Comparison of ENCODE assay signal across 29 cellular contexts in genomic region chr16:28064706-28065249, GRCh38. TPM values are rescaled to one million over a fixed set of nuclear protein-coding genes. Genes with fewer than 3 reads are reported as not detected.
"Had no signal": no experiment of that assay in that cellular context is flagged by ENCODE, and none has a peak within 500 bp of the region (broad histone marks: within the 10 kb centered on the region; RNA-seq: fewer than 3 reads in every experiment).

No MANE protein-coding gene starts in this region.

- H3K4me3 ChIP-seq: breast epithelium, gastrocnemius medialis, left lung, sigmoid colon, thoracic aorta, uterus had no signal

- H3K4me3 Mint-ChIP-seq: activated naive CD4-positive, alpha-beta T cell treated with anti-CD3 and anti-CD28 coated beads, Interleukin-2, amount 10 ng/mL, durations not matched to agents 7 days and 5 days; stimulated activated effector memory CD8-positive, alpha-beta T cell treated with anti-CD3 and anti-CD28 coated beads, Interleukin-12 subunit alpha, Interleukin-12 subunit beta, amount 100 ng/mL, for 72 hours; stimulated activated naive CD8-positive, alpha-beta T cell treated with anti-CD3 and anti-CD28 coated beads, Interleukin-15, Interleukin-2, amounts not matched to agents 100 ng/mL and 50 ng/mL, for 24 hours had no signal

- H3K9me3 ChIP-seq: breast epithelium, gastrocnemius medialis, left lung, sigmoid colon, thoracic aorta, uterus had no signal

- H3K27me3 ChIP-seq: uterus had no signal

- H3K27ac ChIP-seq: breast epithelium, gastrocnemius medialis, left lung, sigmoid colon, thoracic aorta, uterus had no signal

- H3K4me1 Mint-ChIP-seq: activated naive CD4-positive, alpha-beta T cell treated with anti-CD3 and anti-CD28 coated beads, Interleukin-2, amount 10 ng/mL, durations not matched to agents 7 days and 5 days; stimulated activated effector memory CD8-positive, alpha-beta T cell treated with anti-CD3 and anti-CD28 coated beads, Interleukin-12 subunit alpha, Interleukin-12 subunit beta, amount 100 ng/mL, for 72 hours had no signal

- H3K36me3 Mint-ChIP-seq: activated naive CD4-positive, alpha-beta T cell treated with anti-CD3 and anti-CD28 coated beads, Interleukin-2, amount 10 ng/mL, durations not matched to agents 7 days and 5 days; stimulated activated effector memory CD8-positive, alpha-beta T cell treated with anti-CD3 and anti-CD28 coated beads, Interleukin-12 subunit alpha, Interleukin-12 subunit beta, amount 100 ng/mL, for 72 hours had no signal

- H3K36me3 ChIP-seq: breast epithelium, gastrocnemius medialis, left lung, sigmoid colon, thoracic aorta, uterus had no signal

- DNase-seq: activated CD4-positive, alpha-beta T cell treated with anti-CD3 and anti-CD28 coated beads for 4 hours; activated CD4-positive, alpha-beta T cell treated with anti-CD3 and anti-CD28 coated beads, Interleukin-2, amount 50 U/mL, for 4 hours; activated CD8-positive, alpha-beta memory T cell treated with anti-CD3 and anti-CD28 coated beads, Interleukin-2, amount 50 U/mL, for 4 hours; activated gamma-delta T cell; activated naive CD4-positive, alpha-beta T cell treated with anti-CD3 and anti-CD28 coated beads, Interleukin-2, amount 10 ng/mL, durations not matched to agents 7 days and 5 days; activated T-cell treated with anti-CD3 and anti-CD28 coated beads, Interleukin-2, amount 50 U/mL, for 1 hour; amygdala; central memory CD4-positive, alpha-beta T cell; dermis blood vessel endothelial cell; effector CD4-positive, alpha-beta T cell; gastrocnemius medialis; glutamatergic neuron; left lung; retina; sigmoid colon; small intestine; stimulated activated CD4-positive, alpha-beta T cell treated with anti-CD3 and anti-CD28 coated beads, Interleukin-4, amount 100 ng/mL, for 24 hours; trophoblast cell; uterus had no signal

- H3K27ac Mint-ChIP-seq: activated naive CD4-positive, alpha-beta T cell treated with anti-CD3 and anti-CD28 coated beads, Interleukin-2, amount 10 ng/mL, durations not matched to agents 7 days and 5 days; stimulated activated effector memory CD8-positive, alpha-beta T cell treated with anti-CD3 and anti-CD28 coated beads, Interleukin-12 subunit alpha, Interleukin-12 subunit beta, amount 100 ng/mL, for 72 hours; stimulated activated naive CD8-positive, alpha-beta T cell treated with anti-CD3 and anti-CD28 coated beads, Interleukin-15, Interleukin-2, amounts not matched to agents 100 ng/mL and 50 ng/mL, for 24 hours had no signal

- H3K4me1 ChIP-seq: breast epithelium had no signal

- H3K9me3 Mint-ChIP-seq: activated naive CD4-positive, alpha-beta T cell treated with anti-CD3 and anti-CD28 coated beads, Interleukin-2, amount 10 ng/mL, durations not matched to agents 7 days and 5 days; stimulated activated effector memory CD8-positive, alpha-beta T cell treated with anti-CD3 and anti-CD28 coated beads, Interleukin-12 subunit alpha, Interleukin-12 subunit beta, amount 100 ng/mL, for 72 hours; stimulated activated naive CD8-positive, alpha-beta T cell treated with anti-CD3 and anti-CD28 coated beads, Interleukin-15, Interleukin-2, amounts not matched to agents 100 ng/mL and 50 ng/mL, for 24 hours had no signal

RNA-seq across cellular contexts. Expression of gene GSG1L, which starts 1.3 kb away (rescaled TPM):
- total RNA-seq: breast epithelium; dermis blood vessel endothelial cell; epithelial cell of proximal tubule; gastrocnemius medialis; mesenteric fat pad; mucosa of gallbladder; omental fat pad; subcutaneous adipose tissue; T-helper 1 cell treated with Interleukin-12 subunit alpha and Interleukin-12 subunit beta and Interleukin-4 antibody, amounts not matched to agents 30 ng/mL and 1 ng/mL, for 36 hours had no signal
